In the genomic region with DNA sequence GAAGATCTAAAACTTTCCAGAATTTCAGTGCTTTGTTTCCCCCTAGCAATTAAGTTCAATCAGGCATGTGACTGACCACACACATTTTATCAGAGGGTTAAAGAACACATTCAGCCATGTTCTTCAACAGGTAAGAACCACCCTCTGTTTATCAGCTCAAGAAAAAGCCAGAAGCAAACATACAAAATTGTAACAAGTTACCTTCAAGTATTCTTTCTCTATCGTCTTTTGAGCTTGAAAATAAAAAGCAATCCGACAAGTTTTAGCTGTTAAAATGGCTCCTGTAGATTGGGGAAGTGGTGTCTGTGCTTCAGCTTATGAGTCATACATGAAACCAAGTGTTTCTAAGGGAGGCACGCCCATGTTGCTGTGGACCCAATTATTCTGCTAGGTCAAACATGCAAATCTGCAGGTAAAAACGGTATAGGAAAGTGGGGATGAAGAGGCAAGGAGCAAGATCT, we compare ENCODE assay signal across 8 cellular contexts. TPM values are rescaled to one million over a fixed set of nuclear protein-coding genes. Genes with fewer than 3 reads are reported as not detected.
DNase-seq lines count a peak whose midpoint lies in the region; ATAC-seq, FAIRE-seq and TF ChIP-seq lines count a peak whose summit lies in the region.

A gene (minus strand): TSS at position 290 of the 461 bp plus-strand sequence. CDS start 37,262 bp downstream, outside the sequence.

- DNase-seq in Caki2 (ENCODE audit: low read depth) (peak; percentile 83), RCC 7860 (ENCODE audit: low spot score) (peak; percentile 77), progenitor cell of endocrine pancreas (ENCODE audit: low spot score, unreplicated experiment) (no peak), NCI-H1694 (lab: John Stamatoyannopoulos, UW) (no peak)
- DNase-seq in activated T-helper 9 cell treated with anti-CD3 and anti-CD28 coated beads, Interleukin-2, amount 50 U/mL, for 16 hours (ENCODE audit: low read depth), result peak; percentile 23

- H3K27me3 ChIP-seq in gastroesophageal sphincter, result no peaks in the 10 kb centered on the region

- no peaks in the 10 kb centered on the region for H3K9me3 Mint-ChIP-seq in progenitor cell of endocrine pancreas (ENCODE audit: low read depth)

- WGBS in gastroesophageal sphincter (ENCODE audit: low coverage in 1 of 2), 2 donors, result 44 to 49% methylated on average over 3 to 4 of the region's 4 CpGs

- no peak for FAIRE-seq in RCC 7860 (lab: Jason Lieb, UNC)

- H3K27ac ChIP-seq in gastroesophageal sphincter, result peak within 1 kb of the TSS in 3 of 4 donors; percentile 33 to 57 (median 47)

- TF ChIP-seq CTCF in gastroesophageal sphincter (IDR thresholded peaks at IDR 0.05) (no peak), progenitor cell of endocrine pancreas (IDR thresholded peaks at IDR 0.05; ENCODE audit: unreplicated experiment) (no peak)

- no peaks in the 10 kb centered on the region for H3K27me3 Mint-ChIP-seq in progenitor cell of endocrine pancreas

- peak within 1 kb of the TSS; percentile 96 for H3K27ac Mint-ChIP-seq in progenitor cell of endocrine pancreas

- peaks cover 67% of the 10 kb centered on the region for H3K4me1 Mint-ChIP-seq in progenitor cell of endocrine pancreas (ENCODE audit: low read depth)

- in situ Hi-C loops in Caki2 (cut with HindIII; ENCODE audit: low pct_unique_long_range_greater_than_20kb, low sequenced_read_pairs), result no loop called here

- TF ChIP-seq EP300 in gastroesophageal sphincter (IDR thresholded peaks at IDR 0.05), result no peak

- ATAC-seq in GM19372 (IDR thresholded peaks at IDR 0.05; ENCODE audit: low read depth, unreplicated experiment) (peak; percentile 92), HG03442 (IDR thresholded peaks at IDR 0.05; ENCODE audit: unreplicated experiment) (peak; percentile 91), gastroesophageal sphincter (peak; percentile 79)

- peaks cover 7% of the 10 kb centered on the region for H3K36me3 Mint-ChIP-seq in progenitor cell of endocrine pancreas (ENCODE audit: insufficient read depth)

- H3K36me3 ChIP-seq in gastroesophageal sphincter, result no peaks in the 10 kb centered on the region

- TF ChIP-seq POLR2A in gastroesophageal sphincter (IDR thresholded peaks at IDR 0.05), result no peak

- H3K4me3 ChIP-seq in gastroesophageal sphincter, result peak within 1 kb of the TSS; percentile 12 to 25

- H3K4me3 Mint-ChIP-seq in progenitor cell of endocrine pancreas (ENCODE audit: low read depth), result peak within 1 kb of the TSS; percentile 77

- no peaks in the 10 kb centered on the region for H3K9me3 ChIP-seq in gastroesophageal sphincter

- peaks cover 0 to 61% (median 5%) of the 10 kb centered on the region in 3 donors for H3K4me1 ChIP-seq in gastroesophageal sphincter

RNA-seq across cellular contexts. Expression of the gene that starts here (rescaled TPM):
- total RNA-seq in Caki2 (2014; rRNA removed; shearing (Covaris generic); ENCODE audit: low replicate concordance), result 16.6 and 18.7 TPM in 2 replicates
- total RNA-seq in gastroesophageal sphincter (10 to 100 TPM; 58.2 to 86.6 (median 69.3) TPM), progenitor cell of endocrine pancreas (87.7 and 89.7 TPM in 2 replicates)

Comparison
In these comparisons a context has a peak if more than half of its experiments do, and no peak if none do; other contexts are left out.
1. DNase-seq: peak in Caki2 (single experiment), RCC 7860 (single experiment) and activated T-helper 9 cell treated with anti-CD3 and anti-CD28 coated beads, Interleukin-2, amount 50 U/mL, for 16 hours (single experiment); none in progenitor cell of endocrine pancreas (single experiment) and NCI-H1694 (single experiment).
2. Peak in every context shown above with its lines, with median percentiles within 50 percentile points of each other: ATAC-seq.